Comparison of ENCODE assay signal across 4 cellular contexts in genomic region chr1:16795119-16795518, GRCh38. TPM values are rescaled to one million over a fixed set of nuclear protein-coding genes. Genes with fewer than 3 reads are reported as not detected.
"Had no signal": no experiment of that assay in that cellular context is flagged by ENCODE, and none has a peak within 500 bp of the region (broad histone marks: within the 10 kb centered on the region; RNA-seq: fewer than 3 reads in every experiment).

No MANE protein-coding gene starts in this region.

RNA-seq across cellular contexts. Expression of gene RNU1-4, which starts 54.8 kb away (rescaled TPM):
- total RNA-seq: GM23248, H4, HT1080 had no signal
- polyA plus RNA-seq: GM23248, IgD-negative memory B cell had no signal
